Comparison of ENCODE assay signal across 8 cellular contexts in genomic region chr2:39665811-39666488, GRCh38. TPM values are rescaled to one million over a fixed set of nuclear protein-coding genes. Genes with fewer than 3 reads are reported as not detected.
DNase-seq lines count a peak whose midpoint lies in the region; ATAC-seq and TF ChIP-seq lines count a peak whose summit lies in the region.

TSS of gene TMEM178A (plus strand) at chr2:39665917. CDS start at chr2:39665975, 58 bp downstream.

- H3K4me1 ChIP-seq in adipocyte (ENCODE audit: control insufficient read depth, insufficient read depth, low read length) (peaks cover 7% of the 10 kb centered on the region), iPS-15b (ENCODE audit: control insufficient read depth, insufficient read depth, low read length) (no peaks in the 10 kb centered on the region), smooth muscle cell (ENCODE audit: low read depth) (peaks cover 7% of the 10 kb centered on the region)

- H3K27me3 ChIP-seq in AG04450 (ENCODE audit: control insufficient read depth, insufficient read depth, low read length): peaks cover 54% of the 10 kb centered on the region
- peaks cover 48% of the 10 kb centered on the region for H3K27me3 ChIP-seq in adipocyte (replicated peaks; ENCODE audit: control insufficient read depth, insufficient read depth, low read length)
- peaks cover 55% of the 10 kb centered on the region for H3K27me3 ChIP-seq in iPS-15b (ENCODE audit: control insufficient read depth, insufficient read depth, low read length)
- peaks cover 28% of the 10 kb centered on the region for H3K27me3 ChIP-seq in smooth muscle cell (ENCODE audit: low read depth)

- TF ChIP-seq CTCF in AG04450 (IDR thresholded peaks at IDR 0.05; ENCODE audit: low read depth, low read length) (no peak), smooth muscle cell (IDR thresholded peaks at IDR 0.05; ENCODE audit: borderline replicate concordance, insufficient read depth, poor library complexity, severe bottlenecking) (no peak)

- H3K27ac ChIP-seq in AG04450 (ENCODE audit: low read depth, low read length) (no peak within 1 kb of the TSS), smooth muscle cell (ENCODE audit: low read depth) (no peak within 1 kb of the TSS)

- WGBS in smooth muscle cell (ENCODE audit: low lambda C conversion rate): under 1% methylated on average over 54 of the region's 90 CpGs

- H3K79me2 ChIP-seq in smooth muscle cell (ENCODE audit: low read depth): peaks cover 7% of the 10 kb centered on the region

- peaks cover 3% of the 10 kb centered on the region for H3F3A ChIP-seq in smooth muscle cell (ENCODE audit: low read depth)

- POLR2A ChIA-PET in AG04450 (lab: Yijun Ruan, JAX): no interaction called here

- CTCF ChIA-PET in AG04450 (lab: Charles Lee): no interaction called here

- H3K9me3 ChIP-seq in AG04450 (ENCODE audit: control insufficient read depth, insufficient read depth, low read length): no peaks in the 10 kb centered on the region; the same call in 1 of the 2 replicates
- H3K9me3 ChIP-seq in adipocyte (ENCODE audit: control insufficient read depth, low read length): peaks cover 7% of the 10 kb centered on the region
- H3K9me3 ChIP-seq in iPS-15b (ENCODE audit: control insufficient read depth, insufficient read depth, low read length): no peaks in the 10 kb centered on the region
- no peaks in the 10 kb centered on the region for H3K9me3 ChIP-seq in smooth muscle cell (replicated peaks; ENCODE audit: low read depth)

- ATAC-seq in GM21390 (IDR thresholded peaks at IDR 0.05; ENCODE audit: unreplicated experiment): peak; percentile 49
- ATAC-seq in HG02970 (IDR thresholded peaks at IDR 0.05; ENCODE audit: low FRiP score, unreplicated experiment): no peak

- H3K36me3 ChIP-seq in adipocyte (ENCODE audit: control insufficient read depth, insufficient read depth, low read length, severe bottlenecking): no peaks in the 10 kb centered on the region
- H3K36me3 ChIP-seq in iPS-15b (ENCODE audit: control insufficient read depth, insufficient read depth, low read length): no peaks in the 10 kb centered on the region
- H3K36me3 ChIP-seq in smooth muscle cell (ENCODE audit: low read depth): no peaks in the 10 kb centered on the region

- no peaks in the 10 kb centered on the region for H4K20me1 ChIP-seq in smooth muscle cell (ENCODE audit: low read depth)

- H2AFZ ChIP-seq in smooth muscle cell (ENCODE audit: low read depth): peak within 1 kb of the TSS; percentile 87

- no peak for DNase-seq in AG04450 (ENCODE audit: low read depth, low spot score)
- peak; percentile 45 for DNase-seq in adipocyte (ENCODE audit: low read depth)
- no peak for DNase-seq in smooth muscle cell (lab: John Stamatoyannopoulos, UW; ENCODE audit: unreplicated experiment)
- no peak for DNase-seq in hippocampal formation (lab: John Stamatoyannopoulos, UW)
- no peak for DNase-seq in SK-N-DZ (ENCODE audit: low spot score)

- H3K9ac ChIP-seq in adipocyte (ENCODE audit: low read length) (no peak within 1 kb of the TSS), iPS-15b (ENCODE audit: low read depth, low read length) (no peak within 1 kb of the TSS), smooth muscle cell (ENCODE audit: low read depth) (peak within 1 kb of the TSS; percentile 29)

- H3K4me2 ChIP-seq in smooth muscle cell: peak within 1 kb of the TSS; percentile 92

- peak within 1 kb of the TSS; percentile 50 for H3K4me3 ChIP-seq in AG04450 (ENCODE audit: low read depth, low read length)
- H3K4me3 ChIP-seq in adipocyte (ENCODE audit: low read length): peak within 1 kb of the TSS; percentile 74
- peak within 1 kb of the TSS; percentile 81 for H3K4me3 ChIP-seq in iPS-15b (ENCODE audit: low read depth, low read length)
- H3K4me3 ChIP-seq in smooth muscle cell: peak within 1 kb of the TSS; percentile 58

RNA-seq across cellular contexts. Expression of gene TMEM178A, which starts in this region (rescaled TPM):
- polyA plus RNA-seq in AG04450 (2011; rRNA removed) (1.1 and 1.2 TPM in 2 replicates), smooth muscle cell (16.4 and 22.2 TPM in 2 replicates)
- 0.23 TPM in 1 of 2 replicates, not detected in the other for polyA minus RNA-seq in AG04450 (2011; rRNA and poly(A)+ RNA removed)
- 14.6 and 19.9 TPM in 2 replicates for total RNA-seq in smooth muscle cell
- polyA plus RNA-seq in SK-N-DZ (2014; cell fraction: cytosol; rRNA removed): 5.9 and 6.7 TPM in 2 replicates
- 9.0 and 18.5 TPM in 2 replicates for polyA plus RNA-seq in SK-N-DZ (2014; cell fraction: nucleus; rRNA removed)
